Comparison of ENCODE assay signal across 17 cellular contexts in genomic region chr2:5980351-5981054, GRCh38.
DNase-seq lines count a peak whose midpoint lies in the region; TF ChIP-seq lines count a peak whose summit lies in the region.
"Had no signal": no experiment of that assay in that cellular context is flagged by ENCODE, and none has a peak within 500 bp of the region (broad histone marks: within the 10 kb centered on the region; RNA-seq: fewer than 3 reads in every experiment).

No MANE protein-coding gene starts in this region.

- no peaks in the 10 kb centered on the region for H3K27me3 ChIP-seq in NT2/D1 (ENCODE audit: insufficient read depth, insufficient read length)
- H3K27me3 ChIP-seq in neural progenitor cell: no peaks in the 10 kb centered on the region

- H3K27ac Mint-ChIP-seq in neural progenitor cell: peak overlapping the region; percentile 99
- H3K27ac Mint-ChIP-seq in activated naive CD8-positive, alpha-beta T cell treated with anti-CD3 and anti-CD28 coated beads for 36 hours: no peak overlapping the region
- H3K27ac Mint-ChIP-seq: activated CD4-positive, alpha-beta memory T cell treated with anti-CD3 and anti-CD28 coated beads, Interleukin-2, amount 10 ng/mL, durations not matched to agents 7 days and 5 days; CD14-positive monocyte; T-helper 2 cell treated with Interferon-gamma antibody and Interleukin-4, amounts not matched to agents 5 μg/mL and 100 μg/mL, for 36 hours; WTC11 had no signal

- peaks cover 84% of the 10 kb centered on the region for H3K4me1 Mint-ChIP-seq in neural progenitor cell
- H3K4me1 Mint-ChIP-seq in activated naive CD8-positive, alpha-beta T cell treated with anti-CD3 and anti-CD28 coated beads for 36 hours: no peaks in the 10 kb centered on the region
- H3K4me1 Mint-ChIP-seq: activated CD4-positive, alpha-beta memory T cell treated with anti-CD3 and anti-CD28 coated beads, Interleukin-2, amount 10 ng/mL, durations not matched to agents 7 days and 5 days; CD14-positive monocyte; WTC11 had no signal

- no peak overlapping the region for H2AFZ ChIP-seq in neural progenitor cell (replicated peaks)

- peak overlapping the region; percentile 86 for H3K4me3 Mint-ChIP-seq in neural progenitor cell
- no peak overlapping the region for H3K4me3 Mint-ChIP-seq in activated naive CD8-positive, alpha-beta T cell treated with anti-CD3 and anti-CD28 coated beads for 36 hours
- H3K4me3 Mint-ChIP-seq: activated CD4-positive, alpha-beta memory T cell treated with anti-CD3 and anti-CD28 coated beads, Interleukin-2, amount 10 ng/mL, durations not matched to agents 7 days and 5 days; CD14-positive monocyte; T-helper 2 cell treated with Interferon-gamma antibody and Interleukin-4, amounts not matched to agents 5 μg/mL and 100 μg/mL, for 36 hours; WTC11 had no signal

- no peaks in the 10 kb centered on the region for H4K20me1 ChIP-seq in neural progenitor cell (ENCODE audit: low read depth)

- intact Hi-C loops in head of caudate nucleus (cut with DNase I): no loop called here

- H3K9me3 ChIP-seq in NT2/D1 (ENCODE audit: insufficient read depth, low read length): no peaks in the 10 kb centered on the region
- no peaks in the 10 kb centered on the region for H3K9me3 ChIP-seq in neural progenitor cell (ENCODE audit: low read depth)
- H3K9me3 ChIP-seq: gastrocnemius medialis had no signal

- peaks cover 5% of the 10 kb centered on the region for H3K27me3 Mint-ChIP-seq in neural progenitor cell (ENCODE audit: insufficient read depth, low read depth)
- peaks cover 20% of the 10 kb centered on the region for H3K27me3 Mint-ChIP-seq in activated naive CD8-positive, alpha-beta T cell treated with anti-CD3 and anti-CD28 coated beads for 36 hours
- H3K27me3 Mint-ChIP-seq: activated CD4-positive, alpha-beta memory T cell treated with anti-CD3 and anti-CD28 coated beads, Interleukin-2, amount 10 ng/mL, durations not matched to agents 7 days and 5 days had no signal

- peak; percentile 55 for DNase-seq in DMS79 treated with DMSO at 0.1 percent for 48 hours (lab: John Stamatoyannopoulos, UW)
- no peak for DNase-seq in NT2/D1 (ENCODE audit: low read depth, low spot score)
- peak in 23 of 42 donors; percentile 9 to 74 (median 35) for DNase-seq in head of caudate nucleus
- no peak for DNase-seq in neural progenitor cell (ENCODE audit: low spot score)
- DNase-seq in activated naive CD8-positive, alpha-beta T cell treated with anti-CD3 and anti-CD28 coated beads for 36 hours: no peak
- DNase-seq in HuH-7 (ENCODE audit: low spot score): no peak
- no peak for DNase-seq in NK-92 treated with Interleukin-12 subunit alpha and Interleukin-12 subunit beta, amount 100 ng/mL, for 24 hours (lab: John Stamatoyannopoulos, UW)
- DNase-seq: activated CD4-positive, alpha-beta memory T cell treated with anti-CD3 and anti-CD28 coated beads, Interleukin-2, amount 10 ng/mL, durations not matched to agents 7 days and 5 days; activated naive CD4-positive, alpha-beta T cell treated with Interleukin-2 at 50 U/mL for 16 hours; activated T-cell treated with anti-CD3 and anti-CD28 coated beads, Interleukin-2, amount 50 U/mL, for 1 hour; gastrocnemius medialis; GDM1; left colon; NCI-H446 had no signal

- H3K79me2 ChIP-seq in neural progenitor cell (ENCODE audit: low read depth): no peaks in the 10 kb centered on the region

- H3K9me3 Mint-ChIP-seq in neural progenitor cell: peaks cover 8% of the 10 kb centered on the region
- no peaks in the 10 kb centered on the region for H3K9me3 Mint-ChIP-seq in activated naive CD8-positive, alpha-beta T cell treated with anti-CD3 and anti-CD28 coated beads for 36 hours
- H3K9me3 Mint-ChIP-seq: activated CD4-positive, alpha-beta memory T cell treated with anti-CD3 and anti-CD28 coated beads, Interleukin-2, amount 10 ng/mL, durations not matched to agents 7 days and 5 days; T-helper 2 cell treated with Interferon-gamma antibody and Interleukin-4, amounts not matched to agents 5 μg/mL and 100 μg/mL, for 36 hours had no signal

- H3K9ac ChIP-seq in NT2/D1 (ENCODE audit: insufficient read length, low read depth) (peak overlapping the region; percentile 57), neural progenitor cell (no peak overlapping the region)

- no peaks in the 10 kb centered on the region for H3K36me3 Mint-ChIP-seq in neural progenitor cell
- no peaks in the 10 kb centered on the region for H3K36me3 Mint-ChIP-seq in activated naive CD8-positive, alpha-beta T cell treated with anti-CD3 and anti-CD28 coated beads for 36 hours
- H3K36me3 Mint-ChIP-seq: CD14-positive monocyte had no signal

- no peak for TF ChIP-seq CTCF in neural progenitor cell (IDR thresholded peaks at IDR 0.05)

- no peak overlapping the region for H3K4me2 ChIP-seq in neural progenitor cell

- H3K36me3 ChIP-seq in NT2/D1 (ENCODE audit: insufficient read depth, insufficient read length, low read length) (no peaks in the 10 kb centered on the region), neural progenitor cell (no peaks in the 10 kb centered on the region)
- H3K36me3 ChIP-seq: gastrocnemius medialis had no signal

- H3F3A ChIP-seq in neural progenitor cell (ENCODE audit: low read depth): peaks cover 61% of the 10 kb centered on the region

- no peak overlapping the region for H3K4me3 ChIP-seq in NT2/D1 (ENCODE audit: insufficient read length, low read depth)
- no peak overlapping the region for H3K4me3 ChIP-seq in neural progenitor cell
- H3K4me3 ChIP-seq: gastrocnemius medialis had no signal

- H3K27ac ChIP-seq in neural progenitor cell: no peak overlapping the region
- H3K27ac ChIP-seq: gastrocnemius medialis had no signal

- H3K4me1 ChIP-seq in NT2/D1 (ENCODE audit: insufficient read depth, insufficient read length): no peaks in the 10 kb centered on the region
- H3K4me1 ChIP-seq in neural progenitor cell: peaks cover 58% of the 10 kb centered on the region
- H3K4me1 ChIP-seq: gastrocnemius medialis had no signal

Comparison
In these comparisons a context has a peak if more than half of its experiments do, and no peak if none do; other contexts are left out.
1. DNase-seq: peak in DMS79 treated with DMSO at 0.1 percent for 48 hours (single experiment) and head of caudate nucleus (23 of 42); none in NT2/D1 (single experiment), neural progenitor cell (single experiment), activated naive CD8-positive, alpha-beta T cell treated with anti-CD3 and anti-CD28 coated beads for 36 hours (single experiment), HuH-7 (single experiment) and NK-92 treated with Interleukin-12 subunit alpha and Interleukin-12 subunit beta, amount 100 ng/mL, for 24 hours (single experiment).